ENCODE assay signal across 19 cellular contexts in the genomic region with DNA sequence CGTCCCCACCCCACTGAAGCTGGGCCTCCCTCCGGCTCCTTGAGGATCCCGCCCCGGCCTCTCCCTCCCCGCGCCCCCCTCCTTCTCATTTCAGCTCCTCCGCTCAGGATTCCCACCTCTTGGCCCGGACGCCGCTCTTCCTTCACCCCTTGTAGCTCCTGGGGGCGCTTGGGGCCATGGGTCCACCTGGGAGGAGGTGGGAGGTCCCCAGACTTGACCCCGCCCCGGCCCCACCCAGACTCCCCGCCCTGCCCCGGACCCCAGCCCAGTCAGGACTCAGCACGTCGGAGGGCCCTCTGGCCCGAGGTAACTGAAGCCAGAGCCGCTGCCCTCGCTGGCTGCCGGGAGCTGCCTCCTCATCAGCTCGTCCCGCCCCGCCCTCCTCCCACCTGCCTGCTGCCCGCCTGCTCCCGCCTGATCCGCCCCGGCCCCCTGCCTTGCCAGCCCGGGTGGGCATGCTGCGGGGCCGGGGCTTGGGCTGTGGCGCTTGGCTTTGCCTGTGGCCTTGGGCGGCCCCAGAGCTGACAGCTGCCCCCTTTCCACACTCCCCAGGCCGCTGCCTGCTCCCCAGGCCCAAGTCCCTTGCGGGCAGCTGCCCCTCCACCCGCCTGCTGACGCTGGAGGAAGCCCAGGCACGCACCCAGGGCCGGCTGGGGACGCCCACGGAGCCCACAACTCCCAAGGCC. TPM values are rescaled to one million over a fixed set of nuclear protein-coding genes. Genes with fewer than 3 reads are reported as not detected.
A peak's percentile ranks its signal among the peaks of the same experiment; 100 is the strongest.
DNase-seq lines count a peak whose midpoint lies in the region; ATAC-seq, FAIRE-seq and TF ChIP-seq lines count a peak whose summit lies in the region.
"Had no signal": no experiment of that assay in that cellular context is flagged by ENCODE, and none has a peak within 500 bp of the region (broad histone marks: within the 10 kb centered on the region; RNA-seq: fewer than 3 reads in every experiment).

No MANE protein-coding gene starts in this region.

- H4K20me1 ChIP-seq in K562 (replicated peaks; ENCODE audit: control insufficient read depth, insufficient read depth, low read length) = no peaks in the 10 kb centered on the region

- intact Hi-C loops in K562 (cut with micrococcal nuclease) = no loop called here
- intact Hi-C loops in CD4-positive, alpha-beta memory T cell (cut with micrococcal nuclease) = no loop called here

- H3K4me1 Mint-ChIP-seq in nephron progenitor cell = peaks cover 13% of the 10 kb centered on the region
- peaks cover 0 to 1% (median 0%) of the 10 kb centered on the region in 4 donors for H3K4me1 Mint-ChIP-seq in CD4-positive, alpha-beta memory T cell

- H3K9me3 ChIP-seq in K562 (replicated peaks; ENCODE audit: control insufficient read depth, insufficient read depth, low read depth, low read length) (no peaks in the 10 kb centered on the region), iPS-15b (ENCODE audit: control insufficient read depth, insufficient read depth, low read length) (no peaks in the 10 kb centered on the region)
- H3K9me3 ChIP-seq in CD4-positive, alpha-beta memory T cell (ENCODE audit: control insufficient read depth in 1 of 2, low read length in 2 of 2) = no peaks in the 10 kb centered on the region
- H3K9me3 ChIP-seq: BE2C, MG63 had no signal

- no peak for TF ChIP-seq POLR2A in K562 (conservative IDR thresholded peaks at IDR 0.05)

- H3K36me3 ChIP-seq in H7 (replicated peaks; ENCODE audit: control insufficient read depth, insufficient read depth, low read length) (no peaks in the 10 kb centered on the region), K562 (ENCODE audit: control insufficient read depth, insufficient read depth, low read length) (peaks cover 13% of the 10 kb centered on the region; the same call in 1 of the 3 replicates), iPS-15b (ENCODE audit: control insufficient read depth, insufficient read depth, low read length) (no peaks in the 10 kb centered on the region)
- peaks cover 8% of the 10 kb centered on the region for H3K36me3 ChIP-seq in CD4-positive, alpha-beta memory T cell (ENCODE audit: insufficient read depth, low read length)

- no peak for FAIRE-seq in K562 (lab: Jason Lieb, UNC)
- FAIRE-seq in RCC 7860 (lab: Jason Lieb, UNC) = no peak
- FAIRE-seq: HTR-8/SVneo had no signal

- H3K27me3 Mint-ChIP-seq in nephron progenitor cell (ENCODE audit: low read depth, poor library complexity) = peaks cover 11% of the 10 kb centered on the region
- no peaks in the 10 kb centered on the region for H3K27me3 Mint-ChIP-seq in CD4-positive, alpha-beta memory T cell
- H3K27me3 Mint-ChIP-seq: CD8-positive, alpha-beta memory T cell had no signal

- no peak overlapping the region for H3K27ac Mint-ChIP-seq in nephron progenitor cell
- no peak overlapping the region for H3K27ac Mint-ChIP-seq in CD4-positive, alpha-beta memory T cell

- no peaks in the 10 kb centered on the region for H3K9me3 Mint-ChIP-seq in nephron progenitor cell
- H3K9me3 Mint-ChIP-seq in CD4-positive, alpha-beta memory T cell = peaks cover 0 to 2% (median 0%) of the 10 kb centered on the region in 8 donors
- H3K9me3 Mint-ChIP-seq: CD8-positive, alpha-beta memory T cell had no signal

- TF ChIP-seq CTCF in K562 (IDR thresholded peaks at IDR 0.05 in 2 of 3, conservative IDR thresholded peaks at IDR 0.05 in 1 of 3; ENCODE audit: insufficient read depth in 2 of 3, low read depth in 1 of 3, low read length in 3 of 3) = no peak
- TF ChIP-seq CTCF in nephron progenitor cell (IDR thresholded peaks at IDR 0.05) = no peak

- H2AFZ ChIP-seq in K562 (ENCODE audit: low read depth, low read length) = no peak overlapping the region

- no peak overlapping the region for H3K4me3 Mint-ChIP-seq in nephron progenitor cell
- H3K4me3 Mint-ChIP-seq in CD4-positive, alpha-beta memory T cell = no peak overlapping the region
- H3K4me3 Mint-ChIP-seq: CD8-positive, alpha-beta memory T cell had no signal

- H3K9me1 ChIP-seq in K562 (ENCODE audit: control insufficient read depth, insufficient read depth, low read length) = no peaks in the 10 kb centered on the region

- H3K27me3 ChIP-seq in H7 (ENCODE audit: control insufficient read depth, insufficient read depth, low read length) = peaks cover 1% of the 10 kb centered on the region; the same call in 1 of the 2 replicates
- H3K27me3 ChIP-seq in K562 (ENCODE audit: control insufficient read depth in 2 of 2, insufficient read depth in 2 of 2, low read length in 2 of 2) = no peaks in the 10 kb centered on the region
- H3K27me3 ChIP-seq in iPS-15b (ENCODE audit: control insufficient read depth, insufficient read depth, low read length) = no peaks in the 10 kb centered on the region
- H3K27me3 ChIP-seq in CD4-positive, alpha-beta memory T cell (ENCODE audit: insufficient read depth, low read length) = no peaks in the 10 kb centered on the region
- H3K27me3 ChIP-seq: BE2C, MG63 had no signal

- H3K79me2 ChIP-seq in K562 (ENCODE audit: control insufficient read depth, insufficient read depth, low read length) = no peaks in the 10 kb centered on the region

- no peak overlapping the region for H3K27ac ChIP-seq in K562 (ENCODE audit: extremely low read depth, low read depth, low read length)
- no peak overlapping the region for H3K27ac ChIP-seq in CD4-positive, alpha-beta memory T cell (ENCODE audit: low read depth, low read length)
- H3K27ac ChIP-seq: KMS-11 had no signal

- ATAC-seq in K562 = no peak
- no peak for ATAC-seq in GM18502 (IDR thresholded peaks at IDR 0.05; ENCODE audit: poor library complexity, unreplicated experiment)
- ATAC-seq: HCT116 had no signal

- CTCF ChIA-PET in K562 (lab: Yijun Ruan, JAX; ENCODE audit: low intra/inter-chr PET ratio) = no interaction called here
- CTCF ChIA-PET in CD4-positive, alpha-beta memory T cell (lab: Charles Lee; ENCODE audit: partially characterized antibody) = no interaction called here

- TF ChIP-seq RAD21 in K562 (CRISPR knock-in tag; conservative IDR thresholded peaks at IDR 0.05 in 1 of 2, IDR thresholded peaks at IDR 0.05 in 1 of 2) = no peak

- 81% methylated on average over 12 of the region's 41 CpGs for WGBS in K562 (ENCODE audit: insufficient coverage, low coverage, missing lambda C conversion rate)

- TF ChIP-seq EP300 in K562 (IDR thresholded peaks at IDR 0.05; ENCODE audit: low read length) = no peak

- H3K4me3 ChIP-seq in H7 (ENCODE audit: insufficient read depth, low read depth, low read length) = peak overlapping the region; percentile 50
- H3K4me3 ChIP-seq in K562 = no peak overlapping the region
- H3K4me3 ChIP-seq in iPS-15b (ENCODE audit: low read depth, low read length) = peak overlapping the region; percentile 68
- no peak overlapping the region for H3K4me3 ChIP-seq in CD4-positive, alpha-beta memory T cell (ENCODE audit: low read length in 2 of 2)
- H3K4me3 ChIP-seq: MG63 had no signal

- no peak overlapping the region for H3K4me2 ChIP-seq in K562 (ENCODE audit: insufficient read depth, low read length)
- H3K4me2 ChIP-seq: KMS-11 had no signal

- DNase-seq in H7 (peak; percentile 98), K562 (ENCODE audit: extremely low read depth in 1 of 4, low spot score in 3 of 4) (no peak), nephron progenitor cell (peak; percentile 62), DMS79 (lab: John Stamatoyannopoulos, UW) (no peak), RCC 7860 (ENCODE audit: low spot score) (no peak)
- no peak for DNase-seq in CD4-positive, alpha-beta memory T cell
- DNase-seq: BE2C; CD8-positive, alpha-beta memory T cell; MG63; NCI-H1105 treated with DMSO at 0.1 percent for 48 hours; NCI-H187; NCI-H446 treated with DMSO at 0.1 percent for 48 hours; NCI-H82; SIG-M5 had no signal

- H3K4me1 ChIP-seq in K562 (replicated peaks in 1 of 2; ENCODE audit: control insufficient read depth in 2 of 2, insufficient read depth in 2 of 2, low read length in 2 of 2) (peaks cover 0 to 38% of the 10 kb centered on the region in 2 experiments; a peak in 1 of 5 replicates), iPS-15b (ENCODE audit: control insufficient read depth, insufficient read depth, low read length) (peaks cover 2% of the 10 kb centered on the region)
- no peaks in the 10 kb centered on the region for H3K4me1 ChIP-seq in CD4-positive, alpha-beta memory T cell (ENCODE audit: insufficient read depth, low read length)
- H3K4me1 ChIP-seq: BE2C had no signal

- in situ Hi-C loops in K562 (cut with MboI) = no loop called here

- BruUV-seq in K562 (replicated peaks; lab: Mats Ljungman, UMichigan) = no TSS peak

- H3K36me3 Mint-ChIP-seq in nephron progenitor cell (ENCODE audit: low read depth) = peaks cover 24% of the 10 kb centered on the region
- H3K36me3 Mint-ChIP-seq in CD4-positive, alpha-beta memory T cell = peaks cover 7 to 18% of the 10 kb centered on the region in 2 donors

- H3K9ac ChIP-seq in K562 (ENCODE audit: insufficient read depth in 1 of 2, low read depth in 2 of 2, low read length in 2 of 2) (no peak overlapping the region), iPS-15b (ENCODE audit: low read depth, low read length) (peak overlapping the region; percentile 47)
- H3K9ac ChIP-seq: KMS-11 had no signal

- POLR2A ChIA-PET in K562 (lab: Yijun Ruan, JAX) = no interaction called here
- POLR2A ChIA-PET in CD4-positive, alpha-beta memory T cell (lab: Charles Lee; ENCODE audit: partially characterized antibody) = no interaction called here

RNA-seq across cellular contexts. Expression of a gene that starts 9.2 kb away (rescaled TPM):
- total RNA-seq in H7 (2014; rRNA removed; shearing (Covaris generic)) = 3.7 and 6.4 TPM in 2 replicates
- 35.5 and 126 TPM in 2 replicates for total RNA-seq in K562 (2011; cell fraction: chromatin; rRNA removed; ENCODE audit: low replicate concordance)
- total RNA-seq in K562 (2011; cell fraction: nucleolus; rRNA removed) = 56.0 and 101 TPM in 2 replicates
- total RNA-seq in K562 (2011; cell fraction: nucleoplasm; rRNA removed) = 38.6 and 40.3 TPM in 2 replicates
- 1.2 and 3.3 TPM in 2 replicates for total RNA-seq in K562 (2014; rRNA removed)
- 0.41 and 1.0 TPM in 2 replicates for total RNA-seq in K562 (2014; rRNA removed; fragmentation: Illumina TruSeq; extraction: Trizol)
- 1.2 and 1.6 TPM in 2 replicates for total RNA-seq in K562 (2015; rRNA removed; fragmentation: Illumina TruSeq; extraction: Trizol)
- 13.0 and 26.6 TPM in 2 replicates for total RNA-seq in K562 (2021)
- polyA plus RNA-seq in K562 (2011; rRNA removed) = 1.9 and 10.4 TPM in 2 replicates
- 3.1 and 4.1 TPM in 2 replicates for polyA plus RNA-seq in K562 (2011; cell fraction: cytosol; rRNA removed)
- 68.3 and 69.9 TPM in 2 replicates for polyA plus RNA-seq in K562 (2011; cell fraction: nucleus; rRNA removed)
- polyA plus RNA-seq in K562 (2012) = 39.5 and 41.4 TPM in 2 replicates
- polyA plus RNA-seq in K562 (2014; fragmentation: Illumina TruSeq; extraction: Trizol) = 4.9 and 10.3 TPM in 2 replicates
- under 1 TPM in 1 of 2 experiments, not detected in 1; 0.06 TPM for polyA plus RNA-seq in K562 (2014; fragmentation: Nextera tagmentation; extraction: Ambion mirVana)
- polyA plus RNA-seq in K562 (2014; rRNA removed) = 11.1 and 14.9 TPM in 2 replicates
- polyA minus RNA-seq in K562 (2011; rRNA and poly(A)+ RNA removed) = 3.1 and 5.0 TPM in 2 replicates
- 2.6 and 4.1 TPM in 2 replicates for polyA minus RNA-seq in K562 (2011; cell fraction: cytosol; rRNA and poly(A)+ RNA removed)
- 21.0 and 24.0 TPM in 2 replicates for polyA minus RNA-seq in K562 (2011; cell fraction: nucleus; rRNA and poly(A)+ RNA removed)
- total RNA-seq in CD4-positive, alpha-beta memory T cell = 10 to 100 TPM; 15.8 to 19.4 TPM
- polyA plus RNA-seq in CD4-positive, alpha-beta memory T cell = under 1 TPM in 1 of 2 donors, not detected in 1; 0.29 TPM

RNA-seq across cellular contexts. Expression of a gene that starts 26.6 kb away (rescaled TPM):
- 6.8 and 14.0 TPM in 2 replicates for total RNA-seq in H7 (2014; rRNA removed; shearing (Covaris generic))
- 64.1 and 158 TPM in 2 replicates for total RNA-seq in K562 (2011; cell fraction: chromatin; rRNA removed; ENCODE audit: low replicate concordance)
- 52.5 and 58.5 TPM in 2 replicates for total RNA-seq in K562 (2011; cell fraction: nucleolus; rRNA removed)
- 66.7 and 109 TPM in 2 replicates for total RNA-seq in K562 (2011; cell fraction: nucleoplasm; rRNA removed)
- total RNA-seq in K562 (2014; rRNA removed) (3.5 and 8.6 TPM in 2 replicates), K562 (2014; rRNA removed; fragmentation: Illumina TruSeq; extraction: Trizol) (4.2 and 5.1 TPM in 2 replicates), K562 (2015; rRNA removed; fragmentation: Illumina TruSeq; extraction: Trizol) (4.3 and 5.7 TPM in 2 replicates), K562 (2021) (33.2 and 39.5 TPM in 2 replicates)
- polyA plus RNA-seq in K562 (2011; rRNA removed) (6.3 and 14.0 TPM in 2 replicates), K562 (2014; fragmentation: Illumina TruSeq; extraction: Trizol) (32.4 and 33.3 TPM in 2 replicates), K562 (2014; fragmentation: Nextera tagmentation; extraction: Ambion mirVana) (1 to 10 TPM; 1.0 to 1.5 TPM), K562 (2014; rRNA removed) (12.8 and 14.7 TPM in 2 replicates)
- polyA plus RNA-seq in K562 (2011; cell fraction: cytosol; rRNA removed) = 7.7 and 11.7 TPM in 2 replicates
- 29.7 and 50.1 TPM in 2 replicates for polyA plus RNA-seq in K562 (2011; cell fraction: nucleus; rRNA removed)
- 17.2 and 22.4 TPM in 2 replicates for polyA plus RNA-seq in K562 (2012)
- polyA minus RNA-seq in K562 (2011; rRNA and poly(A)+ RNA removed) = 9.2 and 10.3 TPM in 2 replicates
- polyA minus RNA-seq in K562 (2011; cell fraction: cytosol; rRNA and poly(A)+ RNA removed) = 15.5 and 16.1 TPM in 2 replicates
- 10.3 and 12.0 TPM in 2 replicates for polyA minus RNA-seq in K562 (2011; cell fraction: nucleus; rRNA and poly(A)+ RNA removed)
- 10 to 100 TPM; 45.1 to 46.5 TPM for total RNA-seq in CD4-positive, alpha-beta memory T cell
- polyA plus RNA-seq in CD4-positive, alpha-beta memory T cell = 10 to 100 TPM in 1 of 2 donors, 1 to 10 TPM in 1; 2.0 to 11.8 TPM

RNA-seq across cellular contexts. Expression of a gene that starts 27.7 kb away (rescaled TPM):
- 0.48 and 1.4 TPM in 2 replicates for total RNA-seq in H7 (2014; rRNA removed; shearing (Covaris generic))
- 0.32 TPM in 1 of 2 replicates, not detected in the other for total RNA-seq in K562 (2011; cell fraction: chromatin; rRNA removed; ENCODE audit: low replicate concordance)
- 0.50 and 0.92 TPM in 2 replicates for total RNA-seq in K562 (2011; cell fraction: nucleolus; rRNA removed)
- total RNA-seq in K562 (2011; cell fraction: nucleoplasm; rRNA removed) = not detected in 2 replicates
- total RNA-seq in K562 (2014; rRNA removed) = not detected in 2 replicates
- not detected in 2 replicates for total RNA-seq in K562 (2014; rRNA removed; fragmentation: Illumina TruSeq; extraction: Trizol)
- total RNA-seq in K562 (2015; rRNA removed; fragmentation: Illumina TruSeq; extraction: Trizol) = not detected in 2 replicates
- total RNA-seq in K562 (2021) = 0.40 and 0.55 TPM in 2 replicates
- 0.05 TPM in 1 of 2 replicates, not detected in the other for polyA plus RNA-seq in K562 (2011; rRNA removed)
- polyA plus RNA-seq in K562 (2011; cell fraction: cytosol; rRNA removed) = 0.10 and 0.13 TPM in 2 replicates
- 0.24 and 0.63 TPM in 2 replicates for polyA plus RNA-seq in K562 (2011; cell fraction: nucleus; rRNA removed)
- polyA plus RNA-seq in K562 (2012) = 0.07 and 0.51 TPM in 2 replicates
- polyA plus RNA-seq in K562 (2014; fragmentation: Illumina TruSeq; extraction: Trizol) = 0.14 TPM in 1 of 2 replicates, not detected in the other
- not detected for polyA plus RNA-seq in K562 (2014; fragmentation: Nextera tagmentation; extraction: Ambion mirVana)
- polyA plus RNA-seq in K562 (2014; rRNA removed) = not detected in 2 replicates
- 0.15 TPM in 1 of 2 replicates, not detected in the other for polyA minus RNA-seq in K562 (2011; rRNA and poly(A)+ RNA removed)
- not detected in 2 replicates for polyA minus RNA-seq in K562 (2011; cell fraction: cytosol; rRNA and poly(A)+ RNA removed)
- polyA minus RNA-seq in K562 (2011; cell fraction: nucleus; rRNA and poly(A)+ RNA removed) = 0.22 TPM in 1 of 2 replicates, not detected in the other
- not detected for total RNA-seq in CD4-positive, alpha-beta memory T cell
- not detected for polyA plus RNA-seq in CD4-positive, alpha-beta memory T cell
- total RNA-seq: CD8-positive, alpha-beta memory T cell had no signal
- polyA plus RNA-seq: CD8-positive, alpha-beta memory T cell had no signal

RNA-seq across cellular contexts. Expression of a gene that starts 28.1 kb away (rescaled TPM):
- total RNA-seq in H7 (2014; rRNA removed; shearing (Covaris generic)) = not detected in 2 replicates
- total RNA-seq in K562 (2011; cell fraction: chromatin; rRNA removed; ENCODE audit: low replicate concordance) = not detected in 2 replicates
- total RNA-seq in K562 (2011; cell fraction: nucleolus; rRNA removed) = not detected in 2 replicates
- total RNA-seq in K562 (2011; cell fraction: nucleoplasm; rRNA removed) = not detected in 2 replicates
- total RNA-seq in K562 (2014; rRNA removed) (not detected in 2 replicates), K562 (2014; rRNA removed; fragmentation: Illumina TruSeq; extraction: Trizol) (not detected in 2 replicates), K562 (2015; rRNA removed; fragmentation: Illumina TruSeq; extraction: Trizol) (not detected in 2 replicates), K562 (2021) (not detected in 2 replicates)
- polyA plus RNA-seq in K562 (2011; rRNA removed) (not detected in 2 replicates), K562 (2014; fragmentation: Illumina TruSeq; extraction: Trizol) (not detected in 2 replicates), K562 (2014; fragmentation: Nextera tagmentation; extraction: Ambion mirVana) (not detected), K562 (2014; rRNA removed) (not detected in 2 replicates)
- polyA plus RNA-seq in K562 (2011; cell fraction: cytosol; rRNA removed) = not detected in 2 replicates
- polyA plus RNA-seq in K562 (2011; cell fraction: nucleus; rRNA removed) = not detected in 2 replicates
- 0.04 TPM in 1 of 2 replicates, not detected in the other for polyA plus RNA-seq in K562 (2012)
- not detected in 2 replicates for polyA minus RNA-seq in K562 (2011; rRNA and poly(A)+ RNA removed)
- polyA minus RNA-seq in K562 (2011; cell fraction: cytosol; rRNA and poly(A)+ RNA removed) = not detected in 2 replicates
- not detected in 2 replicates for polyA minus RNA-seq in K562 (2011; cell fraction: nucleus; rRNA and poly(A)+ RNA removed)
- not detected for total RNA-seq in CD4-positive, alpha-beta memory T cell
- not detected for polyA plus RNA-seq in CD4-positive, alpha-beta memory T cell
- total RNA-seq: CD8-positive, alpha-beta memory T cell had no signal
- polyA plus RNA-seq: CD8-positive, alpha-beta memory T cell had no signal

RNA-seq across cellular contexts. Expression of a gene that starts 36.2 kb away (rescaled TPM):
- 5.0 and 17.2 TPM in 2 replicates for total RNA-seq in H7 (2014; rRNA removed; shearing (Covaris generic))
- 16.9 and 59.4 TPM in 2 replicates for total RNA-seq in K562 (2011; cell fraction: chromatin; rRNA removed; ENCODE audit: low replicate concordance)
- total RNA-seq in K562 (2011; cell fraction: nucleolus; rRNA removed) = 32.5 and 40.4 TPM in 2 replicates
- total RNA-seq in K562 (2011; cell fraction: nucleoplasm; rRNA removed) = 22.7 and 31.1 TPM in 2 replicates
- total RNA-seq in K562 (2014; rRNA removed) = 7.7 and 10.3 TPM in 2 replicates
- total RNA-seq in K562 (2014; rRNA removed; fragmentation: Illumina TruSeq; extraction: Trizol) = 5.0 and 5.7 TPM in 2 replicates
- 8.5 and 8.6 TPM in 2 replicates for total RNA-seq in K562 (2015; rRNA removed; fragmentation: Illumina TruSeq; extraction: Trizol)
- total RNA-seq in K562 (2021) = 9.2 TPM in 2 replicates
- polyA plus RNA-seq in K562 (2011; rRNA removed) = 4.4 and 8.7 TPM in 2 replicates
- 11.6 and 13.7 TPM in 2 replicates for polyA plus RNA-seq in K562 (2011; cell fraction: cytosol; rRNA removed)
- polyA plus RNA-seq in K562 (2011; cell fraction: nucleus; rRNA removed) = 45.6 and 54.7 TPM in 2 replicates
- 7.4 and 16.7 TPM in 2 replicates for polyA plus RNA-seq in K562 (2012)
- polyA plus RNA-seq in K562 (2014; fragmentation: Illumina TruSeq; extraction: Trizol) = 11.5 and 14.4 TPM in 2 replicates
- polyA plus RNA-seq in K562 (2014; fragmentation: Nextera tagmentation; extraction: Ambion mirVana) = 1 to 10 TPM; 1.2 to 3.1 TPM
- 9.0 and 12.5 TPM in 2 replicates for polyA plus RNA-seq in K562 (2014; rRNA removed)
- polyA minus RNA-seq in K562 (2011; rRNA and poly(A)+ RNA removed) = 4.6 and 4.8 TPM in 2 replicates
- 12.8 and 14.8 TPM in 2 replicates for polyA minus RNA-seq in K562 (2011; cell fraction: cytosol; rRNA and poly(A)+ RNA removed)
- polyA minus RNA-seq in K562 (2011; cell fraction: nucleus; rRNA and poly(A)+ RNA removed) = 13.2 and 21.9 TPM in 2 replicates
- 10 to 100 TPM; 26.3 to 29.4 TPM for total RNA-seq in CD4-positive, alpha-beta memory T cell
- 10 to 100 TPM in 1 of 2 donors, 1 to 10 TPM in 1; 8.3 to 13.3 TPM for polyA plus RNA-seq in CD4-positive, alpha-beta memory T cell

Comparison
In these comparisons a context has a peak if more than half of its experiments do, and no peak if none do; other contexts are left out.
1. DNase-seq: peak in H7 (single experiment) and nephron progenitor cell (single experiment); none in K562 (0 of 4), DMS79 (single experiment), CD4-positive, alpha-beta memory T cell (0 of 5) and RCC 7860 (single experiment).
2. H3K4me3 ChIP-seq: peak in H7 (single experiment) and iPS-15b (single experiment); none in K562 (single experiment) and CD4-positive, alpha-beta memory T cell (0 of 2).